Comparison of ENCODE assay signal across 1 cellular context in the genomic region with DNA sequence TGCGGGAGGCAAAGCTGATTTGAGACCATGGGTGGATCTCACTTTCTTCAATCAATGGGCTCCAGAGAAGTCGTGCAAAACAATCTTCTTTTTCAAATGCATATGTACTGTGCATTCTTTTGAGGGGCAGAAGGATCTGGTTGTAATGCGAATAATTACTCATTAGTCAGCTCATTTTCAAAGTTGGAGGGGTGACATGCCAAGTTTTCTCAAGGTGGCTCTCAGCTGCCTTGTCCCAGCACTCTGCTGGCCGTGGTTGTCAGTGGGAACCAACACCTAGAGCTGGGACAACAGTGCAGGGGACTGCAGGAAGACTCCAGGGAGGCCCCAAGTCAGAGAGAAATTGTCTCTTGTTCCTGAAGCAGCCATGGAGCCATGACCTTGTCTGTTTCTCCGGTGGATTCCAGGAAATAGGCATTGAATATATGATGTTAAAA.
TF ChIP-seq lines count a peak whose summit lies in the region.

No MANE protein-coding gene starts in this region.

TF ChIP-seq in GM23338, 12 proteins besides CTCF, POLR2A, EP300 and RAD21 (continued from another document):
- TF ChIP-seq, protein P1, sequence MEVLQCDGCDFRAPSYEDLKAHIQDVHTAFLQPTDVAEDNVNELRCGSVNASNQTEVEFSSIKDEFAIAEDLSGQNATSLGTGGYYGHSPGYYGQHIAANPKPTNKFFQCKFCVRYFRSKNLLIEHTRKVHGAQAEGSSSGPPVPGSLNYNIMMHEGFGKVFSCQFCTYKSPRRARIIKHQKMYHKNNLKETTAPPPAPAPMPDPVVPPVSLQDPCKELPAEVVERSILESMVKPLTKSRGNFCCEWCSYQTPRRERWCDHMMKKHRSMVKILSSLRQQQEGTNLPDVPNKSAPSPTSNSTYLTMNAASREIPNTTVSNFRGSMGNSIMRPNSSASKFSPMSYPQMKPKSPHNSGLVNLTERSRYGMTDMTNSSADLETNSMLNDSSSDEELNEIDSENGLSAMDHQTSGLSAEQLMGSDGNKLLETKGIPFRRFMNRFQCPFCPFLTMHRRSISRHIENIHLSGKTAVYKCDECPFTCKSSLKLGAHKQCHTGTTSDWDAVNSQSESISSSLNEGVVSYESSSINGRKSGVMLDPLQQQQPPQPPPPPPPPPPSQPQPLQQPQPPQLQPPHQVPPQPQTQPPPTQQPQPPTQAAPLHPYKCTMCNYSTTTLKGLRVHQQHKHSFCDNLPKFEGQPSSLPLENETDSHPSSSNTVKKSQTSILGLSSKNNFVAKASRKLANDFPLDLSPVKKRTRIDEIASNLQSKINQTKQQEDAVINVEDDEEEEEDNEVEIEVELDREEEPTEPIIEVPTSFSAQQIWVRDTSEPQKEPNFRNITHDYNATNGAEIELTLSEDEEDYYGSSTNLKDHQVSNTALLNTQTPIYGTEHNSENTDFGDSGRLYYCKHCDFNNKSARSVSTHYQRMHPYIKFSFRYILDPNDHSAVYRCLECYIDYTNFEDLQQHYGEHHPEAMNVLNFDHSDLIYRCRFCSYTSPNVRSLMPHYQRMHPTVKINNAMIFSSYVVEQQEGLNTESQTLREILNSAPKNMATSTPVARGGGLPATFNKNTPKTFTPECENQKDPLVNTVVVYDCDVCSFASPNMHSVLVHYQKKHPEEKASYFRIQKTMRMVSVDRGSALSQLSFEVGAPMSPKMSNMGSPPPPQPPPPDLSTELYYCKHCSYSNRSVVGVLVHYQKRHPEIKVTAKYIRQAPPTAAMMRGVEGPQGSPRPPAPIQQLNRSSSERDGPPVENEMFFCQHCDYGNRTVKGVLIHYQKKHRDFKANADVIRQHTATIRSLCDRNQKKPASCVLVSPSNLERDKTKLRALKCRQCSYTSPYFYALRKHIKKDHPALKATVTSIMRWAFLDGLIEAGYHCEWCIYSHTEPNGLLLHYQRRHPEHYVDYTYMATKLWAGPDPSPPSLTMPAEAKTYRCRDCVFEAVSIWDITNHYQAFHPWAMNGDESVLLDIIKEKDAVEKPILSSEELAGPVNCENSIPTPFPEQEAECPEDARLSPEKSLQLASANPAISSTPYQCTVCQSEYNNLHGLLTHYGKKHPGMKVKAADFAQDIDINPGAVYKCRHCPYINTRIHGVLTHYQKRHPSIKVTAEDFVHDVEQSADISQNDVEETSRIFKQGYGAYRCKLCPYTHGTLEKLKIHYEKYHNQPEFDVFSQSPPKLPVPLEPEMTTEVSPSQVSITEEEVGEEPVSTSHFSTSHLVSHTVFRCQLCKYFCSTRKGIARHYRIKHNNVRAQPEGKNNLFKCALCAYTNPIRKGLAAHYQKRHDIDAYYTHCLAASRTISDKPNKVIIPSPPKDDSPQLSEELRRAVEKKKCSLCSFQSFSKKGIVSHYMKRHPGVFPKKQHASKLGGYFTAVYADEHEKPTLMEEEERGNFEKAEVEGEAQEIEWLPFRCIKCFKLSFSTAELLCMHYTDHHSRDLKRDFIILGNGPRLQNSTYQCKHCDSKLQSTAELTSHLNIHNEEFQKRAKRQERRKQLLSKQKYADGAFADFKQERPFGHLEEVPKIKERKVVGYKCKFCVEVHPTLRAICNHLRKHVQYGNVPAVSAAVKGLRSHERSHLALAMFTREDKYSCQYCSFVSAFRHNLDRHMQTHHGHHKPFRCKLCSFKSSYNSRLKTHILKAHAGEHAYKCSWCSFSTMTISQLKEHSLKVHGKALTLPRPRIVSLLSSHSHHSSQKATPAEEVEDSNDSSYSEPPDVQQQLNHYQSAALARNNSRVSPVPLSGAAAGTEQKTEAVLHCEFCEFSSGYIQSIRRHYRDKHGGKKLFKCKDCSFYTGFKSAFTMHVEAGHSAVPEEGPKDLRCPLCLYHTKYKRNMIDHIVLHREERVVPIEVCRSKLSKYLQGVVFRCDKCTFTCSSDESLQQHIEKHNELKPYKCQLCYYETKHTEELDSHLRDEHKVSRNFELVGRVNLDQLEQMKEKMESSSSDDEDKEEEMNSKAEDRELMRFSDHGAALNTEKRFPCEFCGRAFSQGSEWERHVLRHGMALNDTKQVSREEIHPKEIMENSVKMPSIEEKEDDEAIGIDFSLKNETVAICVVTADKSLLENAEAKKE (CRISPR knock-in tag; IDR thresholded peaks at IDR 0.05) = no peak
